In genomic region chr2:148546270-148546669, GRCh38 we compare ENCODE assay signal across 13 cellular contexts.
A peak's percentile ranks its signal among the peaks of the same experiment; 100 is the strongest.
DNase-seq lines count a peak whose midpoint lies in the region; ATAC-seq, FAIRE-seq and TF ChIP-seq lines count a peak whose summit lies in the region.
"Had no signal": no experiment of that assay in that cellular context is flagged by ENCODE, and none has a peak within 500 bp of the region (broad histone marks: within the 10 kb centered on the region; RNA-seq: fewer than 3 reads in every experiment).

No MANE protein-coding gene starts in this region.

- CTCF ChIA-PET in mammary epithelial cell (lab: Charles Lee; ENCODE audit: low non-redundant PET): no interaction called here

- no peaks in the 10 kb centered on the region for H3K9me3 Mint-ChIP-seq in stimulated activated naive CD8-positive, alpha-beta T cell treated with anti-CD3 and anti-CD28 coated beads, Interleukin-15, amount 100 ng/mL, for 72 hours
- H3K9me3 Mint-ChIP-seq: activated B cell treated with CpG ODN at 0.5 μM for 24 hours had no signal

- H3K4me3 Mint-ChIP-seq in stimulated activated naive CD8-positive, alpha-beta T cell treated with anti-CD3 and anti-CD28 coated beads, Interleukin-15, amount 100 ng/mL, for 72 hours: peak overlapping the region; percentile 19 to 54
- H3K4me3 Mint-ChIP-seq: activated B cell treated with CpG ODN at 0.5 μM for 24 hours, B cell had no signal

- H3K4me2 ChIP-seq in mammary epithelial cell (ENCODE audit: insufficient read depth, low read depth, low read length): no peak overlapping the region

- no peaks in the 10 kb centered on the region for H3K36me3 ChIP-seq in mammary epithelial cell (ENCODE audit: insufficient read depth, low read length)

- no peak overlapping the region for H3K9ac ChIP-seq in mammary epithelial cell (ENCODE audit: insufficient read depth, low read length)

- H3K27ac Mint-ChIP-seq in stimulated activated naive CD8-positive, alpha-beta T cell treated with anti-CD3 and anti-CD28 coated beads, Interleukin-15, amount 100 ng/mL, for 72 hours: peak overlapping the region; percentile 95 to 96
- H3K27ac Mint-ChIP-seq: activated B cell treated with CpG ODN at 0.5 μM for 24 hours, B cell had no signal

- intact Hi-C loops in Right ventricle myocardium inferior (cut with DNase I): no loop called here
- intact Hi-C loops in left ventricle myocardium superior (cut with micrococcal nuclease): no loop called here
- intact Hi-C loops in mammary epithelial cell (cut with micrococcal nuclease): no loop called here

- no peak overlapping the region for H3K4me3 ChIP-seq in mammary epithelial cell (replicated peaks in 1 of 3; ENCODE audit: insufficient read depth in 1 of 3, low read depth in 2 of 3, low read length in 3 of 3)

- ATAC-seq in Right ventricle myocardium inferior (peak; percentile 31), left ventricle myocardium superior (no peak), HG02642 (IDR thresholded peaks at IDR 0.05; ENCODE audit: poor library complexity, unreplicated experiment) (no peak)
- ATAC-seq in stimulated activated naive CD8-positive, alpha-beta T cell treated with anti-CD3 and anti-CD28 coated beads, Interleukin-15, amount 100 ng/mL, for 72 hours: peak; percentile 40

- H3K4me1 ChIP-seq in mammary epithelial cell (ENCODE audit: insufficient read depth, low read length): no peaks in the 10 kb centered on the region

- no peaks in the 10 kb centered on the region for H3K27me3 ChIP-seq in mammary epithelial cell (ENCODE audit: insufficient read depth, low read length)

- dilution Hi-C loops in mammary epithelial cell (cut with HindIII; ENCODE audit: low sequenced_read_pairs): no loop called here

- no peak overlapping the region for H2AFZ ChIP-seq in mammary epithelial cell (ENCODE audit: low read depth, low read length)

- H3K79me2 ChIP-seq in mammary epithelial cell (ENCODE audit: insufficient read depth, low read length): no peaks in the 10 kb centered on the region

- TF ChIP-seq CTCF in mammary epithelial cell (conservative IDR thresholded peaks at IDR 0.05 in 1 of 2, IDR thresholded peaks at IDR 0.05 in 1 of 2; ENCODE audit: extremely low read depth in 1 of 2, insufficient read depth in 1 of 2, low read depth in 1 of 2, low read length in 2 of 2): no peak

- peaks cover 55% of the 10 kb centered on the region for H3K4me1 Mint-ChIP-seq in stimulated activated naive CD8-positive, alpha-beta T cell treated with anti-CD3 and anti-CD28 coated beads, Interleukin-15, amount 100 ng/mL, for 72 hours

- no peaks in the 10 kb centered on the region for H4K20me1 ChIP-seq in mammary epithelial cell (ENCODE audit: insufficient read depth, low read length)

- no TSS peak for BruUV-seq in mammary epithelial cell (replicated peaks; lab: Mats Ljungman, UMichigan)

- TF ChIP-seq POLR2A in GM12892 (IDR thresholded peaks at IDR 0.05; ENCODE audit: low read depth, low read length): no peak

- no peak for DNase-seq in Right ventricle myocardium inferior (ENCODE audit: missing footprints)
- no peak for DNase-seq in left ventricle myocardium superior
- peak; percentile 36 for DNase-seq in OCI-M1 (lab: John Stamatoyannopoulos, UW)
- DNase-seq in mammary epithelial cell: peak; percentile 9
- DNase-seq in stimulated activated naive CD8-positive, alpha-beta T cell treated with anti-CD3 and anti-CD28 coated beads, Interleukin-15, amount 100 ng/mL, for 72 hours: no peak
- DNase-seq in NCI-H2107 treated with DMSO at 0.1 percent for 48 hours (lab: John Stamatoyannopoulos, UW; ENCODE audit: unreplicated experiment): no peak
- no peak for DNase-seq in GM12892 (ENCODE audit: insufficient read length)
- DNase-seq: activated B cell treated with CpG ODN at 0.5 μM for 24 hours, NCI-H345 had no signal

- WGBS in mammary epithelial cell (ENCODE audit: low coverage, missing lambda C conversion rate): 79% methylated on average over 1 of the region's 1 CpG

- no peaks in the 10 kb centered on the region for H3K9me3 ChIP-seq in mammary epithelial cell (replicated peaks; ENCODE audit: insufficient read depth, low read length)

- no peak for FAIRE-seq in GM12892 (lab: Jason Lieb, UNC)
- FAIRE-seq: G401.6 had no signal

- no peaks in the 10 kb centered on the region for H3K27me3 Mint-ChIP-seq in stimulated activated naive CD8-positive, alpha-beta T cell treated with anti-CD3 and anti-CD28 coated beads, Interleukin-15, amount 100 ng/mL, for 72 hours
- H3K27me3 Mint-ChIP-seq: activated B cell treated with CpG ODN at 0.5 μM for 24 hours, B cell had no signal

- H3K27ac ChIP-seq in mammary epithelial cell (ENCODE audit: insufficient read depth, low read depth, low read length): no peak overlapping the region
- H3K27ac ChIP-seq: RWPE1 had no signal

- in situ Hi-C loops in mammary epithelial cell (cut with MboI; ENCODE audit: low sequenced_read_pairs in 2 of 2): no loop called here

Comparison
In these comparisons a context has a peak if more than half of its experiments do, and no peak if none do; other contexts are left out.
1. ATAC-seq: peak in Right ventricle myocardium inferior (single experiment) and stimulated activated naive CD8-positive, alpha-beta T cell treated with anti-CD3 and anti-CD28 coated beads, Interleukin-15, amount 100 ng/mL, for 72 hours (single experiment); none in left ventricle myocardium superior (single experiment) and HG02642 (single experiment).
2. DNase-seq: peak in OCI-M1 (single experiment) and mammary epithelial cell (single experiment); none in Right ventricle myocardium inferior (single experiment), left ventricle myocardium superior (single experiment), stimulated activated naive CD8-positive, alpha-beta T cell treated with anti-CD3 and anti-CD28 coated beads, Interleukin-15, amount 100 ng/mL, for 72 hours (0 of 2), NCI-H2107 treated with DMSO at 0.1 percent for 48 hours (single experiment) and GM12892 (single experiment).